In genomic region chr19:16198363-16198636, GRCh38 we compare ENCODE assay signal across 8 cellular contexts. TPM values are rescaled to one million over a fixed set of nuclear protein-coding genes. Genes with fewer than 3 reads are reported as not detected.
DNase-seq lines count a peak whose midpoint lies in the region; ATAC-seq, FAIRE-seq and TF ChIP-seq lines count a peak whose summit lies in the region.

No MANE protein-coding gene starts in this region.

- H3K4me3 ChIP-seq in ACC112 (ENCODE audit: low read depth, low read length) (peak overlapping the region; percentile 91), HEK293 (ENCODE audit: low read depth, low read length) (peak overlapping the region; percentile 78), kidney (ENCODE audit: low read length in 2 of 2) (peak overlapping the region; percentile 85 to 95), thyroid gland (replicated peaks in 1 of 3) (peak overlapping the region; percentile 41 to 94 (median 73))

- H3K36me3 Mint-ChIP-seq in activated naive CD8-positive, alpha-beta T cell treated with anti-CD3 and anti-CD28 coated beads, Interleukin-2, amount 10 ng/mL, durations not matched to agents 7 days and 5 days = peaks cover 15% of the 10 kb centered on the region

- WGBS in thyroid gland, 2 donors = 0 to 1% methylated on average over 6 to 7 of the region's 19 CpGs

- no peak for DNase-seq in activated naive CD8-positive, alpha-beta T cell treated with anti-CD3 and anti-CD28 coated beads, Interleukin-2, amount 10 ng/mL, durations not matched to agents 7 days and 5 days
- DNase-seq in kidney (no peak), thyroid gland (no peak), ACHN (no peak)

- H3K27me3 ChIP-seq in ACC112 (ENCODE audit: insufficient read depth, low read length) = no peaks in the 10 kb centered on the region
- H3K27me3 ChIP-seq in thyroid gland = no peaks in the 10 kb centered on the region

- peaks cover 24% of the 10 kb centered on the region for H3K4me1 ChIP-seq in ACC112 (ENCODE audit: control insufficient read depth, insufficient read depth, low read length, unreplicated experiment)
- peaks cover 5% of the 10 kb centered on the region; the same call in 1 of the 2 replicates for H3K4me1 ChIP-seq in HEK293 (ENCODE audit: control insufficient read depth, insufficient read depth, low read length)
- peaks cover 17 to 26% of the 10 kb centered on the region in 2 donors for H3K4me1 ChIP-seq in kidney (ENCODE audit: control insufficient read depth in 1 of 2, insufficient read depth in 1 of 2, low read depth in 1 of 2, low read length in 2 of 2)
- H3K4me1 ChIP-seq in thyroid gland = peaks cover 12 to 26% of the 10 kb centered on the region in 2 donors

- POLR2A ChIA-PET in HEK293 (lab: Yijun Ruan, JAX) = interaction anchor here (0.7 to 1.4 kb wide), 4 partner anchors 13 to 157 kb away, joined by 4 to 27 read pairs (median 8); partner anchors contain the start of gene FAM32A
- POLR2A ChIA-PET in activated naive CD8-positive, alpha-beta T cell treated with anti-CD3 and anti-CD28 coated beads, Interleukin-2, amount 10 ng/mL, durations not matched to agents 7 days and 5 days (lab: Charles Lee) = interaction anchor here (1.4 to 2.3 kb wide), 5 partner anchors 9 to 130 kb away, joined by 3 to 16 read pairs (median 6); partner anchors contain the start of genes FAM32A and HSH2D

- intact Hi-C loops in kidney (cut with DNase I) (no loop called here), thyroid gland (cut with DNase I) (loop anchor here (5.0 kb wide), 1 partner anchor 86 kb away; the partner anchor contains the start of gene RAB8A)

- H3K27ac ChIP-seq in ACC112 (ENCODE audit: low read depth, low read length) (peak overlapping the region; percentile 95), HEK293 (ENCODE audit: extremely low read depth, low read depth, low read length) (no peak overlapping the region; the same call in 1 of the 2 replicates), kidney (ENCODE audit: low read depth in 2 of 2, low read length in 2 of 2) (peak overlapping the region; percentile 56 to 74), thyroid gland (peak overlapping the region in 2 of 3 donors; percentile 22 to 77)

- peaks cover 36% of the 10 kb centered on the region for H3K4me1 Mint-ChIP-seq in activated naive CD8-positive, alpha-beta T cell treated with anti-CD3 and anti-CD28 coated beads, Interleukin-2, amount 10 ng/mL, durations not matched to agents 7 days and 5 days

- peaks cover 50% of the 10 kb centered on the region for H3K79me2 ChIP-seq in ACC112 (ENCODE audit: control insufficient read depth, insufficient read depth, low read length, unreplicated experiment)

- ATAC-seq in activated naive CD8-positive, alpha-beta T cell treated with anti-CD3 and anti-CD28 coated beads, Interleukin-2, amount 10 ng/mL, durations not matched to agents 7 days and 5 days (ENCODE audit: low read depth) = no peak
- ATAC-seq in GM21381 (IDR thresholded peaks at IDR 0.05; ENCODE audit: unreplicated experiment) (no peak), HG03342 (IDR thresholded peaks at IDR 0.05; ENCODE audit: unreplicated experiment) (no peak)

- no peak for TF ChIP-seq POLR2A in thyroid gland (IDR thresholded peaks at IDR 0.05)

- peak overlapping the region; percentile 98 for H3K4me3 Mint-ChIP-seq in activated naive CD8-positive, alpha-beta T cell treated with anti-CD3 and anti-CD28 coated beads, Interleukin-2, amount 10 ng/mL, durations not matched to agents 7 days and 5 days

- H3K27ac Mint-ChIP-seq in activated naive CD8-positive, alpha-beta T cell treated with anti-CD3 and anti-CD28 coated beads, Interleukin-2, amount 10 ng/mL, durations not matched to agents 7 days and 5 days = peak overlapping the region; percentile 78

- H2AFZ ChIP-seq in ACC112 (ENCODE audit: low read length, unreplicated experiment) = peak overlapping the region; percentile 6

- TF ChIP-seq CTCF in HEK293 (tag by site-specific recombination; IDR thresholded peaks at IDR 0.05) = no peak
- no peak for TF ChIP-seq CTCF in kidney (IDR thresholded peaks at IDR 0.05; ENCODE audit: borderline replicate concordance, extremely low read depth, insufficient read depth)
- TF ChIP-seq CTCF in thyroid gland (IDR thresholded peaks at IDR 0.05) = no peak

- no peaks in the 10 kb centered on the region for H3K9me3 Mint-ChIP-seq in activated naive CD8-positive, alpha-beta T cell treated with anti-CD3 and anti-CD28 coated beads, Interleukin-2, amount 10 ng/mL, durations not matched to agents 7 days and 5 days

- FAIRE-seq in kidney (lab: Jason Lieb, UNC) = no peak

- H3K9ac ChIP-seq in kidney (ENCODE audit: low read length in 2 of 2) = peak overlapping the region; percentile 45 to 86

- H3K36me3 ChIP-seq in ACC112 (ENCODE audit: insufficient read depth, low read length) = no peaks in the 10 kb centered on the region
- peaks cover 5 to 42% of the 10 kb centered on the region in 2 experiments for H3K36me3 ChIP-seq in HEK293 (ENCODE audit: control insufficient read depth in 2 of 2, insufficient read depth in 1 of 2, low read length in 2 of 2)
- H3K36me3 ChIP-seq in kidney (ENCODE audit: control insufficient read depth in 1 of 2, insufficient read depth in 2 of 2, low read length in 2 of 2) = peaks cover 3 to 12% of the 10 kb centered on the region in 2 donors
- peaks cover 2 to 9% of the 10 kb centered on the region in 2 donors for H3K36me3 ChIP-seq in thyroid gland

- in situ Hi-C loops in ACHN (cut with HindIII; ENCODE audit: low pct_ligation_motif_present, low pct_unique_long_range_greater_than_20kb, low sequenced_read_pairs) = no loop called here

- no peaks in the 10 kb centered on the region for H3K9me3 ChIP-seq in HEK293 (ENCODE audit: control insufficient read depth, insufficient read depth, low read depth, low read length)
- no peaks in the 10 kb centered on the region for H3K9me3 ChIP-seq in kidney (ENCODE audit: control insufficient read depth in 1 of 2, low read length in 2 of 2)
- H3K9me3 ChIP-seq in thyroid gland = no peaks in the 10 kb centered on the region

- CTCF ChIA-PET in HEK293 (lab: Yijun Ruan, JAX) = interaction anchor here (0.6 to 2.1 kb wide), 4 partner anchors 13 to 360 kb away, joined by 3 to 6 read pairs (median 4); partner anchors contain the start of gene FAM32A

- no peaks in the 10 kb centered on the region for H3K27me3 Mint-ChIP-seq in activated naive CD8-positive, alpha-beta T cell treated with anti-CD3 and anti-CD28 coated beads, Interleukin-2, amount 10 ng/mL, durations not matched to agents 7 days and 5 days

TF ChIP-seq in HEK293, 187 proteins besides CTCF, POLR2A, EP300 and RAD21 (continues in another document):
- TF ChIP-seq ZNF514 (tag by site-specific recombination; IDR thresholded peaks at IDR 0.05) (no peak), ZNF248 (tag by site-specific recombination; IDR thresholded peaks at IDR 0.05) (no peak), ZNF518A (tag by site-specific recombination; conservative IDR thresholded peaks at IDR 0.05; ENCODE audit: low read depth) (no peak), ZNF501 (tag by site-specific recombination; IDR thresholded peaks at IDR 0.05) (no peak)

RNA-seq across cellular contexts. Expression of gene AP1M1, which starts 0.6 kb away (rescaled TPM):
- total RNA-seq in activated naive CD8-positive, alpha-beta T cell treated with anti-CD3 and anti-CD28 coated beads, Interleukin-2, amount 10 ng/mL, durations not matched to agents 7 days and 5 days = 100 to 1,000 TPM; 132 to 135 TPM
- total RNA-seq in kidney (67.8 TPM), thyroid gland (10 to 100 TPM; 52.0 to 83.0 (median 56.3) TPM)
- 56.0 TPM for polyA plus RNA-seq in kidney (ENCODE audit: insufficient read depth, low read depth, low replicate concordance)

RNA-seq across cellular contexts. Expression of gene FAM32A, which starts 13.1 kb away (rescaled TPM):
- total RNA-seq in activated naive CD8-positive, alpha-beta T cell treated with anti-CD3 and anti-CD28 coated beads, Interleukin-2, amount 10 ng/mL, durations not matched to agents 7 days and 5 days = 10 to 100 TPM; 61.4 to 63.4 TPM
- 53.5 TPM for total RNA-seq in kidney
- polyA plus RNA-seq in kidney (ENCODE audit: insufficient read depth, low read depth, low replicate concordance) = 105 TPM
- 10 to 100 TPM; 67.9 to 93.9 (median 87.9) TPM for total RNA-seq in thyroid gland

RNA-seq across cellular contexts. Expression of gene CIB3, which starts 25.0 kb away (rescaled TPM):
- total RNA-seq in activated naive CD8-positive, alpha-beta T cell treated with anti-CD3 and anti-CD28 coated beads, Interleukin-2, amount 10 ng/mL, durations not matched to agents 7 days and 5 days = not detected
- total RNA-seq in kidney (not detected), thyroid gland (not detected)
- polyA plus RNA-seq in kidney (ENCODE audit: insufficient read depth, low read depth, low replicate concordance) = not detected

RNA-seq across cellular contexts. Expression of gene HSH2D, which starts 54.8 kb away (rescaled TPM):
- 10 to 100 TPM; 72.5 to 80.6 TPM for total RNA-seq in activated naive CD8-positive, alpha-beta T cell treated with anti-CD3 and anti-CD28 coated beads, Interleukin-2, amount 10 ng/mL, durations not matched to agents 7 days and 5 days
- total RNA-seq in kidney (7.7 TPM), thyroid gland (1 to 10 TPM in 3 of 4 donors, under 1 TPM in 1; 0.94 to 4.6 (median 2.5) TPM)
- 0.41 TPM for polyA plus RNA-seq in kidney (ENCODE audit: insufficient read depth, low read depth, low replicate concordance)
